In genomic region chr6:159981171-159981571, GRCh38 we compare ENCODE assay signal across 9 cellular contexts. TPM values are rescaled to one million over a fixed set of nuclear protein-coding genes. Genes with fewer than 3 reads are reported as not detected.
DNase-seq lines count a peak whose midpoint lies in the region; ATAC-seq, FAIRE-seq and TF ChIP-seq lines count a peak whose summit lies in the region.
"Had no signal": no experiment of that assay in that cellular context is flagged by ENCODE, and none has a peak within 500 bp of the region (broad histone marks: within the 10 kb centered on the region; RNA-seq: fewer than 3 reads in every experiment).

No MANE protein-coding gene starts in this region.

- H3K27me3 ChIP-seq in BLaER1 (no peaks in the 10 kb centered on the region), astrocyte (ENCODE audit: insufficient read depth, low read length) (no peaks in the 10 kb centered on the region)

- H3K27ac Mint-ChIP-seq in astrocyte (ENCODE audit: unreplicated experiment), result peak overlapping the region; percentile 83
- H3K27ac Mint-ChIP-seq in natural killer cell treated with Interleukin-12 subunit alpha and Interleukin-12 subunit beta and Interleukin-15 and Interleukin-18, amount 100 ng/mL, for 72 hours, result peak overlapping the region; percentile 99

- H3K27me3 Mint-ChIP-seq in astrocyte (ENCODE audit: low read depth, unreplicated experiment), result no peaks in the 10 kb centered on the region
- H3K27me3 Mint-ChIP-seq in natural killer cell treated with Interleukin-12 subunit alpha and Interleukin-12 subunit beta and Interleukin-15 and Interleukin-18, amount 100 ng/mL, for 72 hours, result no peaks in the 10 kb centered on the region

- H3K4me2 ChIP-seq in BLaER1 (peak overlapping the region; percentile 93), astrocyte (ENCODE audit: low read length) (peak overlapping the region; percentile 61)

- no peak overlapping the region for H2AFZ ChIP-seq in astrocyte (ENCODE audit: low read depth, low read length)

- no peaks in the 10 kb centered on the region for H3K9me3 ChIP-seq in BLaER1
- H3K9me3 ChIP-seq in astrocyte (ENCODE audit: insufficient read depth, low read depth, low read length), result no peaks in the 10 kb centered on the region
- H3K9me3 ChIP-seq: mucosa of descending colon had no signal

- DNase-seq in astrocyte (ENCODE audit: low read depth), result no peak
- no peak for DNase-seq in natural killer cell treated with Interleukin-12 subunit alpha and Interleukin-12 subunit beta and Interleukin-15 and Interleukin-18, amount 100 ng/mL, for 72 hours (ENCODE audit: low spot score)
- DNase-seq in D721Med (ENCODE audit: insufficient read length, low spot score), result no peak
- no peak for DNase-seq in iPS-NIHi11 (ENCODE audit: low spot score)

- no peaks in the 10 kb centered on the region for H3K36me3 Mint-ChIP-seq in astrocyte (ENCODE audit: low read depth, unreplicated experiment)
- peaks cover 18% of the 10 kb centered on the region for H3K36me3 Mint-ChIP-seq in natural killer cell treated with Interleukin-12 subunit alpha and Interleukin-12 subunit beta and Interleukin-15 and Interleukin-18, amount 100 ng/mL, for 72 hours

- TF ChIP-seq CTCF in astrocyte (IDR thresholded peaks at IDR 0.05; ENCODE audit: insufficient read depth, low read depth, low read length), result no peak
- no peak for TF ChIP-seq CTCF in D721Med (IDR thresholded peaks at IDR 0.05; ENCODE audit: insufficient read depth, missing control alignments)

- H3K4me3 ChIP-seq in BLaER1 (peak overlapping the region; percentile 42), astrocyte (ENCODE audit: insufficient read depth, low read depth, low read length) (no peak overlapping the region)
- H3K4me3 ChIP-seq: mucosa of descending colon had no signal

- H3K79me2 ChIP-seq in astrocyte (ENCODE audit: insufficient read depth, low read length), result peaks cover 97% of the 10 kb centered on the region

- H3K9ac ChIP-seq in BLaER1 (peak overlapping the region; percentile 64), astrocyte (ENCODE audit: low read length) (peak overlapping the region; percentile 54)

- ATAC-seq in HG03135 (IDR thresholded peaks at IDR 0.05; ENCODE audit: unreplicated experiment) (peak; percentile 0), GM18498 (IDR thresholded peaks at IDR 0.05; ENCODE audit: unreplicated experiment) (no peak), HG02870 (IDR thresholded peaks at IDR 0.05; ENCODE audit: unreplicated experiment) (no peak)
- ATAC-seq in natural killer cell treated with Interleukin-12 subunit alpha and Interleukin-12 subunit beta and Interleukin-15 and Interleukin-18, amount 100 ng/mL, for 72 hours, result no peak

- H3K9me3 Mint-ChIP-seq in astrocyte (ENCODE audit: unreplicated experiment), result no peaks in the 10 kb centered on the region
- no peaks in the 10 kb centered on the region for H3K9me3 Mint-ChIP-seq in natural killer cell treated with Interleukin-12 subunit alpha and Interleukin-12 subunit beta and Interleukin-15 and Interleukin-18, amount 100 ng/mL, for 72 hours

- peaks cover 69% of the 10 kb centered on the region for H3K4me1 Mint-ChIP-seq in astrocyte (ENCODE audit: low read depth, unreplicated experiment)
- peaks cover 84 to 95% of the 10 kb centered on the region in 2 donors for H3K4me1 Mint-ChIP-seq in natural killer cell treated with Interleukin-12 subunit alpha and Interleukin-12 subunit beta and Interleukin-15 and Interleukin-18, amount 100 ng/mL, for 72 hours (ENCODE audit: low read depth in 2 of 2)

- H4K20me1 ChIP-seq in BLaER1 (peaks cover 90% of the 10 kb centered on the region), astrocyte (ENCODE audit: insufficient read depth, low read length) (peaks cover 93% of the 10 kb centered on the region)

- H3K4me3 Mint-ChIP-seq in astrocyte (ENCODE audit: unreplicated experiment), result peak overlapping the region; percentile 51
- H3K4me3 Mint-ChIP-seq in natural killer cell treated with Interleukin-12 subunit alpha and Interleukin-12 subunit beta and Interleukin-15 and Interleukin-18, amount 100 ng/mL, for 72 hours, result peak overlapping the region; percentile 95

- H3K27ac ChIP-seq in BLaER1 (peak overlapping the region; percentile 80), astrocyte (ENCODE audit: low read depth, low read length) (peak overlapping the region; percentile 54)

- FAIRE-seq in astrocyte (lab: Jason Lieb, UNC) (no peak), D721Med (lab: Jason Lieb, UNC) (no peak)

- H3K36me3 ChIP-seq in BLaER1 (no peaks in the 10 kb centered on the region), astrocyte (ENCODE audit: insufficient read depth, low read length) (no peaks in the 10 kb centered on the region)

- H3K4me1 ChIP-seq in BLaER1 (peaks cover 91% of the 10 kb centered on the region), astrocyte (ENCODE audit: insufficient read depth, low read length) (peaks cover 73% of the 10 kb centered on the region)

RNA-seq across cellular contexts. Expression of gene IGF2R, which starts 12.3 kb away (rescaled TPM):
- total RNA-seq in astrocyte, result 172 and 173 TPM in 2 replicates
- 100 to 1,000 TPM; 290 to 377 TPM for total RNA-seq in natural killer cell treated with Interleukin-12 subunit alpha and Interleukin-12 subunit beta and Interleukin-15 and Interleukin-18, amount 100 ng/mL, for 72 hours
